ENCODE assay signal across 25 cellular contexts in the genomic region with DNA sequence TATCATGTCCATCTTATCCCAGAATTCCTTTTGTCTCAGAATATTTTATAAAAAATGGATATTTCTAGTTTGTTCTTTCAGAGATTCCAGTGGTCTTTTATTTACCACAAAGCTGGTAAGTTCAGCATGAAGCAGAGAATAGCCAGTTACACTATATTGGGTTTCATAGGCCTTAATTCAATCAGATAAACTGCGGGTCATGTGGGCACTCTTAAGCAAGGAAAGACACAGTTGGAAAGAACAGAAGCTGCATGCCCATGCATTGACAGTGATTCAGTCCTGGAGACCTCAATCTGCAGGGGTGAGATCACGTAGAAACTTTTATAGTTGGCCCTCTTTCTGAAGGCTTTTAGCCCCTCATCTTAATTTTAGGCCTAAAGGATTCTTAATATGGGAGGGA.
"Had no signal": no experiment of that assay in that cellular context is flagged by ENCODE, and none has a peak within 500 bp of the region (broad histone marks: within the 10 kb centered on the region; RNA-seq: fewer than 3 reads in every experiment).

No MANE protein-coding gene starts in this region.

- H3K9me3 ChIP-seq: left lung, lower lobe of right lung, ovary, right atrium auricular region, right lobe of liver, spleen, stomach, testis, thyroid gland, transverse colon, upper lobe of left lung, vagina had no signal

- DNase-seq: hypothalamus; immature natural killer cell; kidney; left colon; left lung; lower lobe of right lung; mammary epithelial cell; mesenchymal stem cell; naive thymus-derived CD4-positive, alpha-beta T cell; ovary; right lobe of liver; spleen; stimulated activated CD4-positive, alpha-beta T cell treated with anti-CD3 and anti-CD28 coated beads, Interleukin-4, amount 100 ng/mL, for 4 hours; stimulated activated CD8-positive, alpha-beta memory T cell treated with anti-CD3 and anti-CD28 coated beads, Interleukin-4, amount 100 ng/mL, for 48 hours; stimulated activated naive CD4-positive, alpha-beta T cell treated with Interleukin-2 at 50 U/mL for 16 hours; stomach; testis; thyroid gland; transverse colon; upper lobe of left lung had no signal

- H3K4me3 ChIP-seq: left lung, lower lobe of right lung, ovary, right atrium auricular region, right lobe of liver, skin epidermis, spleen, stomach, testis, thyroid gland, transverse colon, upper lobe of left lung, vagina had no signal

- H3K27ac ChIP-seq: left lung, lower lobe of right lung, ovary, right atrium auricular region, right lobe of liver, skin epidermis, spleen, stomach, testis, thyroid gland, transverse colon, upper lobe of left lung, vagina had no signal

- H3K27me3 ChIP-seq: left lung, ovary, right atrium auricular region, right lobe of liver, spleen, stomach, testis, thyroid gland, transverse colon, upper lobe of left lung, vagina had no signal

- H3K4me1 ChIP-seq: left lung, lower lobe of right lung, right atrium auricular region, right lobe of liver, spleen, thyroid gland, transverse colon, upper lobe of left lung, vagina had no signal

- ATAC-seq: left colon; left lung; lower lobe of right lung; naive thymus-derived CD4-positive, alpha-beta T cell; natural killer cell treated with Interleukin-12 subunit alpha and Interleukin-12 subunit beta and Interleukin-15 and Interleukin-18, amount 100 ng/mL, for 72 hours; right lobe of liver; stimulated activated memory B cell treated with anti-CD40 and anti-IgM and Interleukin-4, amounts not matched to agents 10 μg/mL and 1 μg/mL and 100 μg/mL, for 72 hours had no signal

- H3K36me3 ChIP-seq: left lung, lower lobe of right lung, ovary, right atrium auricular region, right lobe of liver, spleen, stomach, thyroid gland, transverse colon, upper lobe of left lung, vagina had no signal
